Comparison of ENCODE assay signal across 9 cellular contexts in genomic region chr20:53608456-53609413, GRCh38. TPM values are rescaled to one million over a fixed set of nuclear protein-coding genes. Genes with fewer than 3 reads are reported as not detected.
DNase-seq lines count a peak whose midpoint lies in the region; ATAC-seq and TF ChIP-seq lines count a peak whose summit lies in the region.
"Had no signal": no experiment of that assay in that cellular context is flagged by ENCODE, and none has a peak within 500 bp of the region (broad histone marks: within the 10 kb centered on the region; RNA-seq: fewer than 3 reads in every experiment).

No MANE protein-coding gene starts in this region.

- H3K9ac ChIP-seq in adipocyte (ENCODE audit: low read length) (peak overlapping the region; percentile 51), liver (ENCODE audit: low read depth in 1 of 2, low read length in 2 of 2) (peak overlapping the region in 1 of 2 donors; percentile 64)

- no peak for DNase-seq in Right ventricle myocardium inferior (ENCODE audit: missing footprints)
- no peak for DNase-seq in cardiac septum (ENCODE audit: low spot score)
- no peak for DNase-seq in adipocyte (ENCODE audit: low read depth)
- peak; percentile 45 for DNase-seq in ureter (ENCODE audit: low spot score)
- no peak for DNase-seq in dermis blood vessel endothelial cell
- no peak for DNase-seq in DMS153 treated with DMSO at 0.1 percent for 48 hours (lab: John Stamatoyannopoulos, UW; ENCODE audit: unreplicated experiment)
- DNase-seq in substantia nigra (lab: John Stamatoyannopoulos, UW), result no peak

- TF ChIP-seq CTCF in liver (IDR thresholded peaks at IDR 0.05; ENCODE audit: low read depth, low read length, missing input control), result no peak

- H3K4me3 ChIP-seq in adipocyte (ENCODE audit: low read length), result peak overlapping the region; percentile 1
- no peak overlapping the region for H3K4me3 ChIP-seq in liver (ENCODE audit: low read depth in 1 of 3, low read length in 3 of 3)
- H3K4me3 ChIP-seq: tibial artery had no signal

- H3K27ac ChIP-seq in liver (ENCODE audit: low read depth in 1 of 2, low read length in 2 of 2) (peak overlapping the region; percentile 43 to 66), substantia nigra (ENCODE audit: low read depth, low read length, poor library complexity, severe bottlenecking) (no peak overlapping the region)
- H3K27ac ChIP-seq: tibial artery had no signal

- H3K27me3 ChIP-seq in adipocyte (replicated peaks; ENCODE audit: control insufficient read depth, insufficient read depth, low read length) (no peaks in the 10 kb centered on the region), liver (ENCODE audit: control insufficient read depth in 4 of 4, insufficient read depth in 4 of 4, low read length in 3 of 4) (no peaks in the 10 kb centered on the region)
- H3K27me3 ChIP-seq: tibial artery had no signal

- H3K4me1 ChIP-seq in adipocyte (ENCODE audit: control insufficient read depth, insufficient read depth, low read length) (peaks cover 42% of the 10 kb centered on the region), liver (ENCODE audit: control insufficient read depth in 4 of 4, insufficient read depth in 4 of 4, low read length in 3 of 4) (peaks cover 0 to 3% (median 0%) of the 10 kb centered on the region in 4 donors)

- H3K9me3 ChIP-seq in adipocyte (ENCODE audit: control insufficient read depth, low read length) (no peaks in the 10 kb centered on the region), liver (ENCODE audit: control insufficient read depth in 4 of 4, low read length in 3 of 4) (no peaks in the 10 kb centered on the region)
- H3K9me3 ChIP-seq: tibial artery had no signal

- ATAC-seq in Right ventricle myocardium inferior, result peak; percentile 51

- H3K36me3 ChIP-seq in adipocyte (ENCODE audit: control insufficient read depth, insufficient read depth, low read length, severe bottlenecking), result no peaks in the 10 kb centered on the region
- H3K36me3 ChIP-seq in liver (ENCODE audit: control insufficient read depth in 4 of 4, insufficient read depth in 3 of 4, low read depth in 1 of 4, low read length in 3 of 4), result no peaks in the 10 kb centered on the region
- H3K36me3 ChIP-seq: tibial artery had no signal

- TF ChIP-seq RAD21 in liver (IDR thresholded peaks at IDR 0.05), result peak; percentile 4 to 16

- intact Hi-C loops in Right ventricle myocardium inferior (cut with DNase I) (no loop called here), cardiac septum (cut with DNase I) (no loop called here)

- WGBS in liver, result 76% methylated on average over 35 of the region's 35 CpGs

TF ChIP-seq in liver, 16 proteins besides CTCF, POLR2A, EP300 and RAD21:
- TF ChIP-seq SP1 (IDR thresholded peaks at IDR 0.05), result no peak

RNA-seq across cellular contexts. Expression of gene ZNF217, which starts 15.1 kb away (rescaled TPM):
- total RNA-seq in Right ventricle myocardium inferior (8.3 TPM), cardiac septum (10.7 TPM), liver (10 to 100 TPM; 14.9 to 16.3 TPM), ureter (80.7 TPM), dermis blood vessel endothelial cell (17.5 and 17.6 TPM in 2 replicates)
- 1 to 10 TPM; 4.2 to 7.6 TPM for polyA plus RNA-seq in liver
